ENCODE assay signal across 14 cellular contexts in genomic region chr2:148103946-148104345, GRCh38.
DNase-seq lines count a peak whose midpoint lies in the region; ATAC-seq, FAIRE-seq and TF ChIP-seq lines count a peak whose summit lies in the region.
"Had no signal": no experiment of that assay in that cellular context is flagged by ENCODE, and none has a peak within 500 bp of the region (broad histone marks: within the 10 kb centered on the region; RNA-seq: fewer than 3 reads in every experiment).

No MANE protein-coding gene starts in this region.

- ATAC-seq in CD8-positive, alpha-beta T cell: no peak
- no peak for ATAC-seq in HG03342 (IDR thresholded peaks at IDR 0.05; ENCODE audit: unreplicated experiment)

- no peaks in the 10 kb centered on the region for H3K27me3 Mint-ChIP-seq in CD8-positive, alpha-beta T cell (ENCODE audit: low read depth)
- H3K27me3 Mint-ChIP-seq: B cell; CD4-positive, alpha-beta T cell had no signal

- no peak overlapping the region for H3K4me3 Mint-ChIP-seq in CD8-positive, alpha-beta T cell
- H3K4me3 Mint-ChIP-seq: B cell; CD4-positive, alpha-beta T cell had no signal

- POLR2A ChIA-PET in CD8-positive, alpha-beta T cell (lab: Charles Lee): no interaction called here

- intact Hi-C loops in CD8-positive, alpha-beta T cell (cut with DNase I, micrococcal nuclease): no loop called here

- H3K9me3 Mint-ChIP-seq in CD8-positive, alpha-beta T cell: no peaks in the 10 kb centered on the region
- H3K9me3 Mint-ChIP-seq: CD4-positive, alpha-beta T cell had no signal

- H3K27ac Mint-ChIP-seq in CD8-positive, alpha-beta T cell: peak overlapping the region; percentile 5
- H3K27ac Mint-ChIP-seq: B cell; CD4-positive, alpha-beta T cell had no signal

- CTCF ChIA-PET in CD8-positive, alpha-beta T cell (lab: Charles Lee): no interaction called here

- H3K36me3 Mint-ChIP-seq in CD8-positive, alpha-beta T cell: peaks cover 14% of the 10 kb centered on the region

- H3K27ac ChIP-seq in CD8-positive, alpha-beta T cell (ENCODE audit: low read depth, low read length): no peak overlapping the region
- H3K27ac ChIP-seq in WERI-Rb-1: no peak overlapping the region

- H3K4me1 ChIP-seq in CD8-positive, alpha-beta T cell (ENCODE audit: insufficient read depth, low read length): no peaks in the 10 kb centered on the region

- H3K9me3 ChIP-seq in CD8-positive, alpha-beta T cell (ENCODE audit: low read length): no peaks in the 10 kb centered on the region
- no peaks in the 10 kb centered on the region for H3K9me3 ChIP-seq in WERI-Rb-1 (ENCODE audit: severe bottlenecking)

- peaks cover 4% of the 10 kb centered on the region for H3K4me1 Mint-ChIP-seq in CD8-positive, alpha-beta T cell (ENCODE audit: low read depth)
- H3K4me1 Mint-ChIP-seq: B cell had no signal

- TF ChIP-seq CTCF in CD8-positive, alpha-beta T cell (IDR thresholded peaks at IDR 0.05): no peak
- TF ChIP-seq CTCF in D721Med (IDR thresholded peaks at IDR 0.05; ENCODE audit: insufficient read depth, missing control alignments): no peak
- no peak for TF ChIP-seq CTCF in WERI-Rb-1 (IDR thresholded peaks at IDR 0.05; ENCODE audit: low read depth, low read length)

- DNase-seq in CD8-positive, alpha-beta T cell: no peak
- DNase-seq in D721Med (ENCODE audit: insufficient read length, low spot score) (peak; percentile 25), NCI-H524 treated with DMSO at 0.1 percent for 48 hours (lab: John Stamatoyannopoulos, UW) (peak; percentile 75), amniotic epithelial cell (ENCODE audit: low read depth) (peak; percentile 12), WERI-Rb-1 (no peak)
- DNase-seq in stimulated activated CD4-positive, alpha-beta T cell treated with anti-CD3 and anti-CD28 coated beads, Interleukin-2, amount 100 ng/mL, for 24 hours: no peak
- DNase-seq: C1 segment of cervical spinal cord; CD4-positive, alpha-beta T cell; DND-41; GDM1; H7; IMR-90 had no signal

- peak; percentile 98 for FAIRE-seq in D721Med (lab: Jason Lieb, UNC)

- H3K27me3 ChIP-seq in CD8-positive, alpha-beta T cell (ENCODE audit: insufficient read depth, low read length): no peaks in the 10 kb centered on the region
- H3K27me3 ChIP-seq in WERI-Rb-1 (ENCODE audit: insufficient read depth, low read depth, severe bottlenecking): no peaks in the 10 kb centered on the region

- H3K4me3 ChIP-seq in CD8-positive, alpha-beta T cell (ENCODE audit: low read depth, low read length): no peak overlapping the region
- no peak overlapping the region for H3K4me3 ChIP-seq in WERI-Rb-1 (ENCODE audit: low read depth, low read length)

- H3K36me3 ChIP-seq in CD8-positive, alpha-beta T cell (ENCODE audit: insufficient read depth, low read length): no peaks in the 10 kb centered on the region
- H3K36me3 ChIP-seq in WERI-Rb-1: no peaks in the 10 kb centered on the region

Comparison
In these comparisons a context has a peak if more than half of its experiments do, and no peak if none do; other contexts are left out.
1. DNase-seq: peak in D721Med (single experiment), NCI-H524 treated with DMSO at 0.1 percent for 48 hours (single experiment) and amniotic epithelial cell (single experiment); none in CD8-positive, alpha-beta T cell (0 of 7), stimulated activated CD4-positive, alpha-beta T cell treated with anti-CD3 and anti-CD28 coated beads, Interleukin-2, amount 100 ng/mL, for 24 hours (0 of 2) and WERI-Rb-1 (single experiment).